ENCODE assay signal across 9 cellular contexts in the genomic region with DNA sequence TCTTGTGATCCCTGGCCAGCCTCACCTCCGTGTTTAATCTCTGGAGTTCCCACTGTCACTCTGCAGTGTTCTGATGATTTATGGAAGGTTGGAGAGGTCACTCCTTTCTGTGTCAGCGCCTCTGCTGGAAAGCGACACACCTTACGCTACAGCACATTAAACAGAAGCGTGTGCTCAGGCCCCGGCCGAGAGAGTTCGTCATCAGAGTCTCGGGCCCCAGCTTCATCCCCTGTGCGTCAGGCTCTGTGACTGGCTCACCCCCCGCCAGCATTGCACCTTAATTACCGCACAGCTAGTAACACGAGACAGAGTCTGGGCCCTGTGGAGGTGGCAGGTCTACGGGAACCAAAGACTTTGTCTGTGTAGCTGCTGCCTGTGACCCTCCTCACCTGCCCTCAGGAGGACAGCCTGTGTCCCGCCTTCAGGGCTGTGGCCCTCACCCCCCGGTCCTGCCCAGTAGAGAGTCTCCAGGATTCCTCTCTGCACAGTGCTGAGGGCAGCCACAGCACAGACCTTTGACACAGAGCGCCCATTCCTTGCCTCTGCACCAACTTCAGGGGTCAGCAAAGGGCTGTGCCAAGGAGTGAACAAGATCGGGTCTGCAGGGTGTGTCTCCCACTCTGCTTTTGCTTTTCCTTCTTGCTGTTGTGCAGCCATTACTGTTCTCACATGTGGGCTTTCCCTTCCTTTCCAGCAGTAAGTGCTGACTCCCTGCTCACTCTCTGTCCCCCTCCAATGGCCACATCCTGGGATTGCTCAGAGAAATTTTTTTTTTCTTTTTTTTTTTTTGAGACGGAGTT.
DNase-seq lines count a peak whose midpoint lies in the region; ATAC-seq and TF ChIP-seq lines count a peak whose summit lies in the region.
"Had no signal": no experiment of that assay in that cellular context is flagged by ENCODE, and none has a peak within 500 bp of the region (broad histone marks: within the 10 kb centered on the region; RNA-seq: fewer than 3 reads in every experiment).

No MANE protein-coding gene starts in this region.

- no peak for ATAC-seq in HG03039 (IDR thresholded peaks at IDR 0.05; ENCODE audit: unreplicated experiment)

- H3K9me3 Mint-ChIP-seq in CD14-positive monocyte = no peaks in the 10 kb centered on the region
- H3K9me3 Mint-ChIP-seq: naive B cell had no signal

- intact Hi-C loops in CD14-positive monocyte (cut with micrococcal nuclease) = no loop called here

- no peak overlapping the region for H3K4me3 ChIP-seq in astrocyte of the spinal cord (ENCODE audit: low read depth, low read length)

- in situ Hi-C loops in astrocyte of the spinal cord (cut with HindIII; ENCODE audit: low sequenced_read_pairs) = no loop called here

- no peak overlapping the region for H3K4me3 Mint-ChIP-seq in CD14-positive monocyte

- peaks cover 8% of the 10 kb centered on the region for H3K4me1 Mint-ChIP-seq in CD14-positive monocyte

- H3K27me3 Mint-ChIP-seq in CD14-positive monocyte (ENCODE audit: low read depth in 3 of 3) = peaks cover 0 to 1% (median 0%) of the 10 kb centered on the region in 3 donors
- H3K27me3 Mint-ChIP-seq: naive B cell had no signal

- peak overlapping the region in 1 of 7 donors; percentile 48 for H3K27ac Mint-ChIP-seq in CD14-positive monocyte

- DNase-seq in CD14-positive monocyte (ENCODE audit: low spot score) (no peak), HCEC 1CT (peak; percentile 73), NCI-H510A treated with DMSO at 0.1 percent for 48 hours (lab: John Stamatoyannopoulos, UW) (peak; percentile 78), astrocyte of the spinal cord (ENCODE audit: low read depth, low spot score) (peak; percentile 75), inferior parietal cortex (ENCODE audit: extremely low spot score) (peak; percentile 59), stromal cell of bone marrow (ENCODE audit: low read depth) (peak; percentile 50), NCI-H1105 treated with DMSO at 0.1 percent for 48 hours (lab: John Stamatoyannopoulos, UW) (no peak)
- DNase-seq: naive B cell had no signal

- H3K36me3 Mint-ChIP-seq in CD14-positive monocyte = peaks cover 59 to 83% of the 10 kb centered on the region in 2 donors

- TF ChIP-seq CTCF in CD14-positive monocyte (IDR thresholded peaks at IDR 0.05) (peak; percentile 25), astrocyte of the spinal cord (IDR thresholded peaks at IDR 0.05; ENCODE audit: low read depth, low read length) (peak; percentile 87)

Comparison
In these comparisons a context has a peak if more than half of its experiments do, and no peak if none do; other contexts are left out.
1. DNase-seq: peak in HCEC 1CT (single experiment), NCI-H510A treated with DMSO at 0.1 percent for 48 hours (single experiment), astrocyte of the spinal cord (single experiment), inferior parietal cortex (single experiment) and stromal cell of bone marrow (single experiment); none in CD14-positive monocyte (single experiment) and NCI-H1105 treated with DMSO at 0.1 percent for 48 hours (single experiment).